In the genomic region with DNA sequence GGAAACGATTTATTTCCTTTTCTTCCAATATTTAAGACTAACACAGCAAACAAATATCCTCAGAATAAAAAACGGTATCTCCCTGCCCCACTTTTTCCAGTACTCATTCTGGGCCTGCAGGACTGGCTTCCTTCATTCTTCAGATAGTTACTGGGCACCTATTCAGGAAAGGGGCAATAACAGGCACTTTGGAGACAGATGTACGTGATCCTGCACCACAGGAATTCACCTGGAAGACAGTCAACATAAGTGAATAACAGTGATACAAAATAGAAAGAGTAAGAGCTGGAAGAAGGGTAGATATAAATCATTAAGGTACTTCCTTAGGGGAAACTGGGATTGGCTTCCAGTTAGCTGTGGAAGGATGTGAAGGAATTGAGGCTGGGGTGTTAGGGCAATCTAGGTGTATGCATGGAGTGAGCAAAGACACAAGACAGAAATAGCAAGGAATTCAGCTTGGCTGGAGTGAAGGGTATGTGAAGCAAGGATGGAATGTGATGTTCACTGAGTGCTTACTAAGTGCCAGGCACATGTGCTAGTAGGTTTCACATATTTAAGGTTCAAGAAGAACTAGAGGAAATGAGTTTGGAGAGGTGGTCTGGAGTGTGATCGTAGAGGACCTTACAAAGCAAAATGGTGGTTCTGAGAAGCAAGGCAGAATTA, we compare ENCODE assay signal across 22 cellular contexts. TPM values are rescaled to one million over a fixed set of nuclear protein-coding genes. Genes with fewer than 3 reads are reported as not detected.
A peak's percentile ranks its signal among the peaks of the same experiment; 100 is the strongest.
DNase-seq lines count a peak whose midpoint lies in the region; ATAC-seq, FAIRE-seq and TF ChIP-seq lines count a peak whose summit lies in the region.
"Had no signal": no experiment of that assay in that cellular context is flagged by ENCODE, and none has a peak within 500 bp of the region (broad histone marks: within the 10 kb centered on the region; RNA-seq: fewer than 3 reads in every experiment).

No MANE protein-coding gene starts in this region.

- H3K27ac ChIP-seq in K562 (ENCODE audit: extremely low read depth, low read depth, low read length): no peak overlapping the region
- peak overlapping the region; percentile 19 for H3K27ac ChIP-seq in keratinocyte (ENCODE audit: control insufficient read depth, insufficient read depth, low read length)
- no peak overlapping the region for H3K27ac ChIP-seq in brain microvascular endothelial cell
- H3K27ac ChIP-seq: ascending aorta, colonic mucosa, foreskin keratinocyte, neural progenitor cell had no signal

- H3K79me2 ChIP-seq in K562 (ENCODE audit: control insufficient read depth, insufficient read depth, low read length) (0 out of 3 replicates have a peak, but pooled peaks cover 1% of the 10 kb centered on the region), keratinocyte (ENCODE audit: control insufficient read depth, insufficient read depth, low read length) (no peaks in the 10 kb centered on the region)

- H3K9me3 ChIP-seq in K562 (replicated peaks; ENCODE audit: control insufficient read depth, insufficient read depth, low read depth, low read length): no peaks in the 10 kb centered on the region
- H3K9me3 ChIP-seq in keratinocyte (ENCODE audit: control insufficient read depth, low read depth, low read length): no peaks in the 10 kb centered on the region
- H3K9me3 ChIP-seq: ascending aorta, colonic mucosa, thoracic aorta had no signal

- TF ChIP-seq CTCF in K562 (IDR thresholded peaks at IDR 0.05 in 2 of 3, conservative IDR thresholded peaks at IDR 0.05 in 1 of 3; ENCODE audit: insufficient read depth in 2 of 3, low read depth in 1 of 3, low read length in 3 of 3) (no peak), keratinocyte (optimal IDR thresholded peaks at IDR 0.05 in 1 of 3, IDR thresholded peaks at IDR 0.05 in 1 of 3, conservative IDR thresholded peaks at IDR 0.05 in 1 of 3; ENCODE audit: extremely low read depth in 1 of 3, insufficient read depth in 2 of 3, low read length in 3 of 3) (no peak), brain microvascular endothelial cell (IDR thresholded peaks at IDR 0.05; ENCODE audit: low read depth, low read length, missing control alignments) (no peak)

- FAIRE-seq in K562 (lab: Jason Lieb, UNC): no peak
- FAIRE-seq in keratinocyte (lab: Jason Lieb, UNC): no peak

- BruUV-seq in K562 (replicated peaks; lab: Mats Ljungman, UMichigan): no TSS peak

- no peak overlapping the region for H3K4me3 ChIP-seq in K562
- no peak overlapping the region for H3K4me3 ChIP-seq in keratinocyte (ENCODE audit: control insufficient read depth in 2 of 3, extremely low read depth in 1 of 3, insufficient read depth in 2 of 3, low read depth in 1 of 3, low read length in 3 of 3)
- no peak overlapping the region for H3K4me3 ChIP-seq in brain microvascular endothelial cell (ENCODE audit: low read depth, low read length)
- H3K4me3 ChIP-seq: ascending aorta, colonic mucosa, neural progenitor cell, thoracic aorta had no signal

- TF ChIP-seq POLR2A in K562 (conservative IDR thresholded peaks at IDR 0.05): 0 out of 2 replicates have a peak, but pooled peaks have one; percentile 29

- H3K4me2 ChIP-seq in K562 (ENCODE audit: insufficient read depth, low read length) (no peak overlapping the region), keratinocyte (ENCODE audit: control insufficient read depth, extremely low read depth, insufficient read depth, low read depth, low read length) (no peak overlapping the region)
- H3K4me2 ChIP-seq: neural progenitor cell had no signal

- H3K27me3 ChIP-seq in K562 (ENCODE audit: control insufficient read depth in 2 of 2, insufficient read depth in 2 of 2, low read length in 2 of 2) (no peaks in the 10 kb centered on the region), keratinocyte (ENCODE audit: control insufficient read depth, extremely low read depth, insufficient read depth, low read length) (no peaks in the 10 kb centered on the region), brain microvascular endothelial cell (replicated peaks) (no peaks in the 10 kb centered on the region)
- H3K27me3 ChIP-seq: ascending aorta, colonic mucosa, foreskin keratinocyte, neural progenitor cell had no signal

- in situ Hi-C loops in K562 (cut with MboI) (no loop called here), brain microvascular endothelial cell (cut with HindIII; ENCODE audit: low pct_ligation_motif_present, low sequenced_read_pairs) (no loop called here)

- H3K9me1 ChIP-seq in K562 (ENCODE audit: control insufficient read depth, insufficient read depth, low read length) (no peaks in the 10 kb centered on the region), keratinocyte (ENCODE audit: control insufficient read depth, extremely low read depth, insufficient read depth, low read length) (no peaks in the 10 kb centered on the region)

- CTCF ChIA-PET in K562 (lab: Yijun Ruan, JAX; ENCODE audit: low intra/inter-chr PET ratio): interaction anchor here (0.6 to 1.3 kb wide), 2 partner anchors 41 to 106 kb away, joined by 5 read pairs; no protein-coding TSS in a partner anchor

- intact Hi-C loops in K562 (cut with micrococcal nuclease): loop anchor here (5.0 kb wide), 1 partner anchor 96 kb away; the partner anchor contains the start of gene GDF5

- H3K27ac Mint-ChIP-seq in stimulated activated naive CD8-positive, alpha-beta T cell treated with anti-CD3 and anti-CD28 coated beads, Interleukin-15, Interleukin-2, amounts not matched to agents 100 ng/mL and 50 ng/mL, for 24 hours: peak overlapping the region; percentile 67
- H3K27ac Mint-ChIP-seq: neural progenitor cell had no signal

- H4K20me1 ChIP-seq in K562 (replicated peaks; ENCODE audit: control insufficient read depth, insufficient read depth, low read length): no peaks in the 10 kb centered on the region
- H4K20me1 ChIP-seq in keratinocyte (ENCODE audit: control insufficient read depth, extremely low read depth, insufficient read depth, low read length): no peaks in the 10 kb centered on the region

- 61% methylated on average over 4 of the region's 4 CpGs for WGBS in K562 (ENCODE audit: insufficient coverage, low coverage, missing lambda C conversion rate)

- peaks cover 30% of the 10 kb centered on the region for H3K36me3 Mint-ChIP-seq in stimulated activated naive CD8-positive, alpha-beta T cell treated with anti-CD3 and anti-CD28 coated beads, Interleukin-15, Interleukin-2, amounts not matched to agents 100 ng/mL and 50 ng/mL, for 24 hours (ENCODE audit: low read depth)

- no peak for TF ChIP-seq RAD21 in K562 (CRISPR knock-in tag; conservative IDR thresholded peaks at IDR 0.05 in 1 of 2, IDR thresholded peaks at IDR 0.05 in 1 of 2)

- peaks cover 45% of the 10 kb centered on the region; the same call in 2 of the 3 replicates for H3K36me3 ChIP-seq in K562 (ENCODE audit: control insufficient read depth, insufficient read depth, low read length)
- peaks cover 2 to 12% of the 10 kb centered on the region in 2 experiments for H3K36me3 ChIP-seq in keratinocyte (ENCODE audit: control insufficient read depth in 2 of 2, extremely low read depth in 1 of 2, insufficient read depth in 2 of 2, low read length in 2 of 2)
- peaks cover 10% of the 10 kb centered on the region for H3K36me3 ChIP-seq in brain microvascular endothelial cell (replicated peaks)
- H3K36me3 ChIP-seq: colonic mucosa, neural progenitor cell had no signal

- TF ChIP-seq EP300 in K562 (IDR thresholded peaks at IDR 0.05; ENCODE audit: low read length): no peak

- dilution Hi-C loops in keratinocyte (cut with MboI; ENCODE audit: extremely low pct_ligation_motif_present, low sequenced_read_pairs): no loop called here

- H3K27me3 Mint-ChIP-seq in stimulated activated naive CD8-positive, alpha-beta T cell treated with anti-CD3 and anti-CD28 coated beads, Interleukin-15, Interleukin-2, amounts not matched to agents 100 ng/mL and 50 ng/mL, for 24 hours: no peaks in the 10 kb centered on the region
- H3K27me3 Mint-ChIP-seq: CD8-positive, alpha-beta memory T cell had no signal

- H3K9ac ChIP-seq in K562 (ENCODE audit: insufficient read depth in 1 of 2, low read depth in 2 of 2, low read length in 2 of 2): no peak overlapping the region
- no peak overlapping the region for H3K9ac ChIP-seq in keratinocyte (ENCODE audit: control insufficient read depth, extremely low read depth, insufficient read depth, low read length)
- H3K9ac ChIP-seq: neural progenitor cell had no signal

- H3K4me3 Mint-ChIP-seq in stimulated activated naive CD8-positive, alpha-beta T cell treated with anti-CD3 and anti-CD28 coated beads, Interleukin-15, Interleukin-2, amounts not matched to agents 100 ng/mL and 50 ng/mL, for 24 hours: no peak overlapping the region
- H3K4me3 Mint-ChIP-seq: CD8-positive, alpha-beta memory T cell; neural progenitor cell had no signal

- ATAC-seq in stimulated activated naive CD8-positive, alpha-beta T cell treated with anti-CD3 and anti-CD28 coated beads, Interleukin-15, Interleukin-2, amounts not matched to agents 100 U/mL and 50 U/mL, for 24 hours: no peak
- ATAC-seq in K562 (no peak), HG03097 (IDR thresholded peaks at IDR 0.05; ENCODE audit: low FRiP score, unreplicated experiment) (no peak)
- ATAC-seq: foreskin keratinocyte had no signal

- H3K4me1 Mint-ChIP-seq in stimulated activated naive CD8-positive, alpha-beta T cell treated with anti-CD3 and anti-CD28 coated beads, Interleukin-15, Interleukin-2, amounts not matched to agents 100 ng/mL and 50 ng/mL, for 24 hours (ENCODE audit: low read depth): no peaks in the 10 kb centered on the region
- H3K4me1 Mint-ChIP-seq: CD8-positive, alpha-beta memory T cell had no signal

- no peaks in the 10 kb centered on the region for H3K9me3 Mint-ChIP-seq in stimulated activated naive CD8-positive, alpha-beta T cell treated with anti-CD3 and anti-CD28 coated beads, Interleukin-15, Interleukin-2, amounts not matched to agents 100 ng/mL and 50 ng/mL, for 24 hours
- H3K9me3 Mint-ChIP-seq: CD8-positive, alpha-beta memory T cell; neural progenitor cell had no signal

- no peak for DNase-seq in stimulated activated naive CD8-positive, alpha-beta T cell treated with anti-CD3 and anti-CD28 coated beads, Interleukin-15, Interleukin-2, amounts not matched to agents 100 U/mL and 50 U/mL, for 24 hours
- DNase-seq in K562 (ENCODE audit: extremely low read depth in 1 of 4, low spot score in 3 of 4): no peak
- no peak for DNase-seq in keratinocyte (ENCODE audit: low read depth, low spot score)
- DNase-seq in NAMALWA (ENCODE audit: low spot score): no peak
- DNase-seq in NCI-H2029 (lab: John Stamatoyannopoulos, UW): no peak
- DNase-seq in brain microvascular endothelial cell: no peak
- DNase-seq: activated CD4-positive, alpha-beta T cell treated with anti-CD3 and anti-CD28 coated beads, Interleukin-2, amount 50 U/mL, for 4 hours; CD8-positive, alpha-beta memory T cell; colonic mucosa; midbrain; NCI-H1048; NCI-H2107; NCI-H526 treated with DMSO at 0.1 percent for 48 hours; SIG-M5 had no signal

- H3K4me1 ChIP-seq in K562 (replicated peaks in 1 of 2; ENCODE audit: control insufficient read depth in 2 of 2, insufficient read depth in 2 of 2, low read length in 2 of 2): peaks cover 0 to 32% of the 10 kb centered on the region in 2 experiments; a peak in 4 of 5 replicates
- H3K4me1 ChIP-seq in keratinocyte (ENCODE audit: control insufficient read depth, extremely low read depth, insufficient read depth, low read length): peaks cover 30% of the 10 kb centered on the region
- H3K4me1 ChIP-seq: ascending aorta, colonic mucosa, neural progenitor cell had no signal

- H2AFZ ChIP-seq in K562 (ENCODE audit: low read depth, low read length) (no peak overlapping the region), keratinocyte (ENCODE audit: control insufficient read depth, low read length) (no peak overlapping the region)
- H2AFZ ChIP-seq: neural progenitor cell had no signal

- POLR2A ChIA-PET in K562 (lab: Yijun Ruan, JAX): interaction anchor here (0.9 to 1.9 kb wide), 3 partner anchors 9 to 14 kb away, joined by 3 to 6 read pairs (median 5); no protein-coding TSS in a partner anchor

RNA-seq across cellular contexts. Expression of gene FAM83C, which starts 49.3 kb away (rescaled TPM):
- not detected in 2 replicates for total RNA-seq in K562 (2011; cell fraction: chromatin; rRNA removed; ENCODE audit: low replicate concordance)
- not detected in 2 replicates for total RNA-seq in K562 (2011; cell fraction: nucleolus; rRNA removed)
- not detected in 2 replicates for total RNA-seq in K562 (2011; cell fraction: nucleoplasm; rRNA removed)
- total RNA-seq in K562 (2014; rRNA removed) (not detected in 2 replicates), K562 (2014; rRNA removed; fragmentation: Illumina TruSeq; extraction: Trizol) (not detected in 2 replicates), K562 (2015; rRNA removed; fragmentation: Illumina TruSeq; extraction: Trizol) (not detected in 2 replicates), K562 (2021) (not detected in 2 replicates)
- polyA plus RNA-seq in K562 (2011; rRNA removed) (not detected in 2 replicates), K562 (2014; fragmentation: Illumina TruSeq; extraction: Trizol) (not detected in 2 replicates), K562 (2014; fragmentation: Nextera tagmentation; extraction: Ambion mirVana) (not detected), K562 (2014; rRNA removed) (not detected in 2 replicates), keratinocyte (12.4 to 23.0 TPM (median 12.6 TPM) in 3 replicates)
- not detected in 2 replicates for polyA plus RNA-seq in K562 (2011; cell fraction: cytosol; rRNA removed)
- 0.04 TPM in 1 of 2 replicates, not detected in the other for polyA plus RNA-seq in K562 (2011; cell fraction: nucleus; rRNA removed)
- polyA plus RNA-seq in K562 (2012): not detected in 2 replicates
- not detected in 2 replicates for polyA minus RNA-seq in K562 (2011; rRNA and poly(A)+ RNA removed)
- not detected in 2 replicates for polyA minus RNA-seq in K562 (2011; cell fraction: cytosol; rRNA and poly(A)+ RNA removed)
- not detected in 2 replicates for polyA minus RNA-seq in K562 (2011; cell fraction: nucleus; rRNA and poly(A)+ RNA removed)
- polyA plus RNA-seq in keratinocyte (2011; ENCODE audit: low read depth): 13.8 TPM
- polyA plus RNA-seq in keratinocyte (2011; cell fraction: cytosol; rRNA removed): 16.3 and 27.7 TPM in 2 replicates
- 27.1 and 29.7 TPM in 2 replicates for polyA plus RNA-seq in keratinocyte (2011; cell fraction: nucleus; rRNA removed)
- polyA plus RNA-seq in keratinocyte (2012; ENCODE audit: low replicate concordance): 18.4 and 33.5 TPM in 2 replicates
- 12.4 to 19.8 TPM (median 19.5 TPM) in 3 replicates for polyA minus RNA-seq in keratinocyte
- 31.1 TPM for polyA minus RNA-seq in keratinocyte (2011; cell fraction: cytosol; rRNA and poly(A)+ RNA removed)
- polyA minus RNA-seq in keratinocyte (2011; cell fraction: nucleus; rRNA and poly(A)+ RNA removed): 17.6 and 20.9 TPM in 2 replicates
- total RNA-seq: ascending aorta; CD8-positive, alpha-beta memory T cell; pulmonary artery endothelial cell; T-helper 1 cell treated with Interleukin-12 subunit alpha and Interleukin-12 subunit beta and Interleukin-4 antibody, amounts not matched to agents 30 ng/mL and 1 ng/mL, for 36 hours; thoracic aorta had no signal
- polyA plus RNA-seq: CD8-positive, alpha-beta memory T cell had no signal

RNA-seq across cellular contexts. Expression of gene EIF6, which starts 56.9 kb away (rescaled TPM):
- total RNA-seq in K562 (2011; cell fraction: chromatin; rRNA removed; ENCODE audit: low replicate concordance): 22.6 and 68.4 TPM in 2 replicates
- 89.9 and 93.2 TPM in 2 replicates for total RNA-seq in K562 (2011; cell fraction: nucleolus; rRNA removed)
- total RNA-seq in K562 (2011; cell fraction: nucleoplasm; rRNA removed): 54.0 and 63.2 TPM in 2 replicates
- 200 and 244 TPM in 2 replicates for total RNA-seq in K562 (2014; rRNA removed)
- 132 and 180 TPM in 2 replicates for total RNA-seq in K562 (2014; rRNA removed; fragmentation: Illumina TruSeq; extraction: Trizol)
- total RNA-seq in K562 (2015; rRNA removed; fragmentation: Illumina TruSeq; extraction: Trizol): 179 and 180 TPM in 2 replicates
- total RNA-seq in K562 (2021): 229 and 249 TPM in 2 replicates
- 165 and 190 TPM in 2 replicates for polyA plus RNA-seq in K562 (2011; rRNA removed)
- 339 and 577 TPM in 2 replicates for polyA plus RNA-seq in K562 (2011; cell fraction: cytosol; rRNA removed)
- 164 and 201 TPM in 2 replicates for polyA plus RNA-seq in K562 (2011; cell fraction: nucleus; rRNA removed)
- 165 and 193 TPM in 2 replicates for polyA plus RNA-seq in K562 (2012)
- 247 and 288 TPM in 2 replicates for polyA plus RNA-seq in K562 (2014; fragmentation: Illumina TruSeq; extraction: Trizol)
- 100 to 1,000 TPM; 807 to 832 TPM for polyA plus RNA-seq in K562 (2014; fragmentation: Nextera tagmentation; extraction: Ambion mirVana)
- 230 and 241 TPM in 2 replicates for polyA plus RNA-seq in K562 (2014; rRNA removed)
- 99.7 and 134 TPM in 2 replicates for polyA minus RNA-seq in K562 (2011; rRNA and poly(A)+ RNA removed)
- polyA minus RNA-seq in K562 (2011; cell fraction: cytosol; rRNA and poly(A)+ RNA removed): 80.7 and 88.0 TPM in 2 replicates
- polyA minus RNA-seq in K562 (2011; cell fraction: nucleus; rRNA and poly(A)+ RNA removed): 28.8 and 42.4 TPM in 2 replicates
- 206 to 285 TPM (median 283 TPM) in 3 replicates for polyA plus RNA-seq in keratinocyte
- 56.4 TPM for polyA plus RNA-seq in keratinocyte (2011; ENCODE audit: low read depth)
- 195 and 208 TPM in 2 replicates for polyA plus RNA-seq in keratinocyte (2011; cell fraction: cytosol; rRNA removed)
- polyA plus RNA-seq in keratinocyte (2011; cell fraction: nucleus; rRNA removed): 221 and 270 TPM in 2 replicates
- polyA plus RNA-seq in keratinocyte (2012; ENCODE audit: low replicate concordance): 232 and 273 TPM in 2 replicates
- polyA minus RNA-seq in keratinocyte: 189 to 430 TPM (median 235 TPM) in 3 replicates
- polyA minus RNA-seq in keratinocyte (2011; cell fraction: cytosol; rRNA and poly(A)+ RNA removed): 195 TPM
- 48.1 and 50.7 TPM in 2 replicates for polyA minus RNA-seq in keratinocyte (2011; cell fraction: nucleus; rRNA and poly(A)+ RNA removed)

Comparison
In these comparisons a context has a peak if more than half of its experiments do, and no peak if none do; other contexts are left out.
1. RNA of gene FAM83C, which starts 49.3 kb away (polyA plus RNA-seq): 12.4 to 33.5 TPM in keratinocyte; 0.04 TPM in K562; every median in the first group is over 10 times any median in the second.